In genomic region chr10:123144697-123145541, GRCh38 we compare ENCODE assay signal across 11 cellular contexts. TPM values are rescaled to one million over a fixed set of nuclear protein-coding genes. Genes with fewer than 3 reads are reported as not detected.
DNase-seq lines count a peak whose midpoint lies in the region; ATAC-seq and TF ChIP-seq lines count a peak whose summit lies in the region.
"Had no signal": no experiment of that assay in that cellular context is flagged by ENCODE, and none has a peak within 500 bp of the region (broad histone marks: within the 10 kb centered on the region; RNA-seq: fewer than 3 reads in every experiment).

No MANE protein-coding gene starts in this region.

- H3K27me3 ChIP-seq in thyroid gland = peaks cover 70% of the 10 kb centered on the region

- no peak overlapping the region for H3K27ac ChIP-seq in thyroid gland
- H3K27ac ChIP-seq: suprapubic skin had no signal

- no peak for TF ChIP-seq POLR2A in thyroid gland (IDR thresholded peaks at IDR 0.05)

- WGBS in thyroid gland, 2 donors = 3 to 4% methylated on average over 26 to 27 of the region's 29 CpGs

- CTCF ChIA-PET in T-cell (lab: Charles Lee) = no interaction called here

- DNase-seq in stimulated activated naive CD8-positive, alpha-beta T cell treated with anti-CD3 and anti-CD28 coated beads, Interleukin-15, Interleukin-2, amounts not matched to agents 100 U/mL and 50 U/mL, for 24 hours = no peak
- DNase-seq in T-cell (peak in 1 of 34 experiments; percentile 8), fibroblast of the aortic adventitia (ENCODE audit: low read depth) (no peak), NCI-H1694 (lab: John Stamatoyannopoulos, UW) (no peak), thyroid gland (no peak), NCI-H2196 treated with DMSO at 0.1 percent for 48 hours (lab: John Stamatoyannopoulos, UW; ENCODE audit: unreplicated experiment) (no peak), RPMI8226 (no peak)
- DNase-seq: NCI-H1105 treated with DMSO at 0.1 percent for 48 hours had no signal

- no peaks in the 10 kb centered on the region for H3K9me3 ChIP-seq in thyroid gland
- H3K9me3 ChIP-seq: suprapubic skin had no signal

- peak overlapping the region; percentile 8 for H3K27ac Mint-ChIP-seq in stimulated activated naive CD8-positive, alpha-beta T cell treated with anti-CD3 and anti-CD28 coated beads, Interleukin-15, Interleukin-2, amounts not matched to agents 100 ng/mL and 50 ng/mL, for 24 hours
- H3K27ac Mint-ChIP-seq in T-cell = peak overlapping the region in 1 of 2 donors; percentile 44

- H3K36me3 Mint-ChIP-seq in stimulated activated naive CD8-positive, alpha-beta T cell treated with anti-CD3 and anti-CD28 coated beads, Interleukin-15, Interleukin-2, amounts not matched to agents 100 ng/mL and 50 ng/mL, for 24 hours (ENCODE audit: low read depth) = no peaks in the 10 kb centered on the region
- H3K36me3 Mint-ChIP-seq in T-cell = no peaks in the 10 kb centered on the region

- no peak overlapping the region for H3K4me3 ChIP-seq in fibroblast of the aortic adventitia (ENCODE audit: low read depth, low read length)
- H3K4me3 ChIP-seq in thyroid gland (replicated peaks in 1 of 3) = no peak overlapping the region

- H3K4me1 ChIP-seq in thyroid gland = peaks cover 0 to 29% of the 10 kb centered on the region in 2 donors

- peaks cover 76% of the 10 kb centered on the region for H3K27me3 Mint-ChIP-seq in stimulated activated naive CD8-positive, alpha-beta T cell treated with anti-CD3 and anti-CD28 coated beads, Interleukin-15, Interleukin-2, amounts not matched to agents 100 ng/mL and 50 ng/mL, for 24 hours
- H3K27me3 Mint-ChIP-seq in T-cell = peaks cover 67 to 83% of the 10 kb centered on the region in 2 donors

- intact Hi-C loops in thyroid gland (cut with DNase I) = no loop called here

- peak overlapping the region; percentile 27 for H3K4me3 Mint-ChIP-seq in stimulated activated naive CD8-positive, alpha-beta T cell treated with anti-CD3 and anti-CD28 coated beads, Interleukin-15, Interleukin-2, amounts not matched to agents 100 ng/mL and 50 ng/mL, for 24 hours
- H3K4me3 Mint-ChIP-seq in T-cell = peak overlapping the region in 2 of 3 donors; percentile 38 to 46

- no peaks in the 10 kb centered on the region for H3K9me3 Mint-ChIP-seq in stimulated activated naive CD8-positive, alpha-beta T cell treated with anti-CD3 and anti-CD28 coated beads, Interleukin-15, Interleukin-2, amounts not matched to agents 100 ng/mL and 50 ng/mL, for 24 hours
- H3K9me3 Mint-ChIP-seq in T-cell = no peaks in the 10 kb centered on the region

- TF ChIP-seq CTCF in fibroblast of the aortic adventitia (IDR thresholded peaks at IDR 0.05; ENCODE audit: insufficient read depth, low read length) (peak; percentile 17), thyroid gland (IDR thresholded peaks at IDR 0.05) (no peak)

- H3K36me3 ChIP-seq in thyroid gland = no peaks in the 10 kb centered on the region
- H3K36me3 ChIP-seq: suprapubic skin had no signal

- peaks cover 56% of the 10 kb centered on the region for H3K4me1 Mint-ChIP-seq in stimulated activated naive CD8-positive, alpha-beta T cell treated with anti-CD3 and anti-CD28 coated beads, Interleukin-15, Interleukin-2, amounts not matched to agents 100 ng/mL and 50 ng/mL, for 24 hours (ENCODE audit: low read depth)
- peaks cover 68 to 71% (median 68%) of the 10 kb centered on the region in 3 donors for H3K4me1 Mint-ChIP-seq in T-cell

- POLR2A ChIA-PET in T-cell (lab: Charles Lee) = no interaction called here

- no peak for ATAC-seq in stimulated activated naive CD8-positive, alpha-beta T cell treated with anti-CD3 and anti-CD28 coated beads, Interleukin-15, Interleukin-2, amounts not matched to agents 100 U/mL and 50 U/mL, for 24 hours
- no peak for ATAC-seq in T-cell (replicated peaks in 1 of 4)

RNA-seq across cellular contexts. Expression of gene HMX2, which starts 3.0 kb away (rescaled TPM):
- not detected for total RNA-seq in T-cell
- total RNA-seq in fibroblast of the aortic adventitia (ENCODE audit: low replicate concordance) = not detected in 2 replicates
- not detected for total RNA-seq in thyroid gland
- total RNA-seq: mesenteric fat pad, suprapubic skin had no signal

RNA-seq across cellular contexts. Expression of gene HMX3, which starts 9.1 kb away (rescaled TPM):
- under 1 TPM in 1 of 5 donors, not detected in 4; 0.33 TPM for total RNA-seq in T-cell
- not detected in 2 replicates for total RNA-seq in fibroblast of the aortic adventitia (ENCODE audit: low replicate concordance)
- not detected for total RNA-seq in thyroid gland
- total RNA-seq: mesenteric fat pad, suprapubic skin had no signal

RNA-seq across cellular contexts. Expression of gene BUB3, which starts 9.3 kb away (rescaled TPM):
- total RNA-seq in T-cell = 100 to 1,000 TPM; 116 to 139 (median 127) TPM
- 113 and 182 TPM in 2 replicates for total RNA-seq in fibroblast of the aortic adventitia (ENCODE audit: low replicate concordance)
- 100 to 1,000 TPM in 1 of 4 donors, 10 to 100 TPM in 3; 67.9 to 117 (median 88.0) TPM for total RNA-seq in thyroid gland
